ENCODE assay signal across 8 cellular contexts in the genomic region with DNA sequence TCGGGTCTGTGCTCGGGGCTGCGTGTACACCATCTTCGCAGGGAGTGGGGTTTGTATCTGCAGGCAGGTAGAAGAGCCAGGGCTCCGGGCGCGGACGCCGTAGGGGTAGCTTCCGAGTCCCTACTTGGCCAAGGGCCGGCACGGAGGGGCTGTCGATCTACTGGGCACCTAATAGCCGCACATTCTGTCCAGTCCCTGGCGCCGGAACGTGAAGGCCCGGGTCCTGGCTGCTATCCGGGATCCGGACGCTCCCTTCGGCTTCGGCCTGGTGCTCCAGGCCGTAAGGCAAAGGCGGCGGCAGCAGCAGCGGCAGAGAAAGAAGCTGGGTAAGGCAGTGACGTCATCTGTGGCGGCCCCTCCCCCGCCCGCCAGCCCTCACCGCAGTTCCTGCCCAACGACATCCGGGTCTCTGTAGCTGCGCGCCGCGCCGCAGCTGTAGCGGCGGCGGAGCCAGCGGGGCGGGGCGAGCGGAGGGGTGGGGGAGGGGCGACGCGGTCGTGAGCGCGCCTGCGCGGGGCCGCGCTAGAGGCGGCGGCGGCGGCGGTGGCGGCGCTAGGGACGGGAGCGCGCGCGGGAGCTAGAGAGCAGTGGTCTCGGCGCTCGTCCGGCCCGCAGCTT. TPM values are rescaled to one million over a fixed set of nuclear protein-coding genes. Genes with fewer than 3 reads are reported as not detected.
DNase-seq lines count a peak whose midpoint lies in the region; ATAC-seq and TF ChIP-seq lines count a peak whose summit lies in the region.

A gene (plus strand): TSS at position 525 of the 618 bp plus-strand sequence. CDS start 33,483 bp downstream, outside the sequence.

- peak within 1 kb of the TSS; percentile 93 for H3K4me3 Mint-ChIP-seq in CD8-positive, alpha-beta T cell

- intact Hi-C loops in CD8-positive, alpha-beta T cell (cut with DNase I, micrococcal nuclease) = loop anchor here (1.0 to 10.0 kb wide), 13 partner anchors 65 to 1446 kb away; a partner anchor contains a TSS

- H3K4me1 ChIP-seq in CD8-positive, alpha-beta T cell (ENCODE audit: insufficient read depth, low read length) = peaks cover 41% of the 10 kb centered on the region
- peaks cover 0 to 5% of the 10 kb centered on the region in 2 donors for H3K4me1 ChIP-seq in lung (ENCODE audit: control insufficient read depth in 2 of 2, insufficient read depth in 2 of 2, low read length in 2 of 2)

- 0% methylated on average over 49 to 73 of the region's 73 CpGs for WGBS in lung, 2 donors

- peaks cover 48% of the 10 kb centered on the region for H3K4me1 Mint-ChIP-seq in CD8-positive, alpha-beta T cell (ENCODE audit: low read depth)

- POLR2A ChIA-PET in CD8-positive, alpha-beta T cell (lab: Charles Lee) = interaction anchor here (0.6 to 4.0 kb wide), 24 partner anchors 8 to 1513 kb away, joined by 3 to 42 read pairs (median 5); a partner anchor contains a TSS

- H3K4me3 ChIP-seq in CD8-positive, alpha-beta T cell (ENCODE audit: low read depth, low read length) = peak within 1 kb of the TSS; percentile 92
- H3K4me3 ChIP-seq in lung = peak within 1 kb of the TSS; percentile 83

- no peak for TF ChIP-seq CTCF in CD8-positive, alpha-beta T cell (IDR thresholded peaks at IDR 0.05)
- TF ChIP-seq CTCF in lung (IDR thresholded peaks at IDR 0.05; ENCODE audit: control extremely low read depth, extremely low read depth) = no peak

- no peaks in the 10 kb centered on the region for H3K36me3 Mint-ChIP-seq in CD8-positive, alpha-beta T cell

- ATAC-seq in CD8-positive, alpha-beta T cell = peak; percentile 76
- ATAC-seq in GM19467 (IDR thresholded peaks at IDR 0.05; ENCODE audit: unreplicated experiment) (peak; percentile 62), lung (ENCODE audit: insufficient read depth, low FRiP score) (peak; percentile 94)

- H3K9me3 ChIP-seq in CD8-positive, alpha-beta T cell (ENCODE audit: low read length) = no peaks in the 10 kb centered on the region
- H3K9me3 ChIP-seq in lung (ENCODE audit: control insufficient read depth in 2 of 2, insufficient read depth in 1 of 2, low read length in 1 of 2) = no peaks in the 10 kb centered on the region

- no peaks in the 10 kb centered on the region for H3K27me3 Mint-ChIP-seq in CD8-positive, alpha-beta T cell (ENCODE audit: low read depth)

- CTCF ChIA-PET in CD8-positive, alpha-beta T cell (lab: Charles Lee) = interaction anchor here (0.8 to 2.9 kb wide), 4 partner anchors 65 to 284 kb away, joined by 4 to 14 read pairs (median 8); a partner anchor contains a TSS

- no peaks in the 10 kb centered on the region for H3K36me3 ChIP-seq in CD8-positive, alpha-beta T cell (ENCODE audit: insufficient read depth, low read length)
- H3K36me3 ChIP-seq in lung (ENCODE audit: control insufficient read depth in 2 of 2, insufficient read depth in 2 of 2, low read length in 2 of 2) = no peaks in the 10 kb centered on the region

- peak within 1 kb of the TSS; percentile 100 for H3K27ac Mint-ChIP-seq in CD8-positive, alpha-beta T cell

- H3K27ac ChIP-seq in CD8-positive, alpha-beta T cell (ENCODE audit: low read depth, low read length) = peak within 1 kb of the TSS; percentile 99
- H3K27ac ChIP-seq in lung (ENCODE audit: low read depth in 1 of 2, low read length in 1 of 2) = peak within 1 kb of the TSS; percentile 99 to 100

- no peaks in the 10 kb centered on the region for H3K9me3 Mint-ChIP-seq in CD8-positive, alpha-beta T cell

- peak; percentile 93 to 98 (median 95) for DNase-seq in CD8-positive, alpha-beta T cell
- DNase-seq in HPDE6-E6E7 (ENCODE audit: extremely low spot score) (peak; percentile 95), NK-92 (lab: John Stamatoyannopoulos, UW; ENCODE audit: unreplicated experiment) (peak; percentile 57), lung (ENCODE audit: low spot score) (peak; percentile 95)
- DNase-seq in activated CD8-positive, alpha-beta memory T cell treated with anti-CD3 and anti-CD28 coated beads for 1 hour (ENCODE audit: extremely low read depth in 1 of 2, low read depth in 1 of 2) = peak; percentile 89 to 95
- DNase-seq in effector CD4-positive, alpha-beta T cell = peak; percentile 93
- peak; percentile 89 to 94 (median 94) for DNase-seq in stimulated activated CD4-positive, alpha-beta T cell treated with anti-CD3 and anti-CD28 coated beads, TNF-alpha, amount 100 ng/mL, for 24 hours (ENCODE audit: low read depth in 3 of 3)

- H3K27me3 ChIP-seq in CD8-positive, alpha-beta T cell (ENCODE audit: insufficient read depth, low read length) = no peaks in the 10 kb centered on the region
- no peaks in the 10 kb centered on the region for H3K27me3 ChIP-seq in lung (ENCODE audit: control insufficient read depth, insufficient read depth)

RNA-seq across cellular contexts. Expression of the gene that starts here (rescaled TPM):
- 100 to 1,000 TPM; 114 to 115 TPM for total RNA-seq in CD8-positive, alpha-beta T cell
- 10 to 100 TPM; 41.9 to 61.5 TPM for total RNA-seq in lung
- polyA plus RNA-seq in lung = 10 to 100 TPM; 21.4 to 25.3 TPM

Comparison
In these comparisons a context has a peak if more than half of its experiments do, and no peak if none do; other contexts are left out.
1. Peak in every context shown above with its lines: DNase-seq, ATAC-seq, H3K4me3 ChIP-seq and H3K27ac ChIP-seq.